In the genomic region with DNA sequence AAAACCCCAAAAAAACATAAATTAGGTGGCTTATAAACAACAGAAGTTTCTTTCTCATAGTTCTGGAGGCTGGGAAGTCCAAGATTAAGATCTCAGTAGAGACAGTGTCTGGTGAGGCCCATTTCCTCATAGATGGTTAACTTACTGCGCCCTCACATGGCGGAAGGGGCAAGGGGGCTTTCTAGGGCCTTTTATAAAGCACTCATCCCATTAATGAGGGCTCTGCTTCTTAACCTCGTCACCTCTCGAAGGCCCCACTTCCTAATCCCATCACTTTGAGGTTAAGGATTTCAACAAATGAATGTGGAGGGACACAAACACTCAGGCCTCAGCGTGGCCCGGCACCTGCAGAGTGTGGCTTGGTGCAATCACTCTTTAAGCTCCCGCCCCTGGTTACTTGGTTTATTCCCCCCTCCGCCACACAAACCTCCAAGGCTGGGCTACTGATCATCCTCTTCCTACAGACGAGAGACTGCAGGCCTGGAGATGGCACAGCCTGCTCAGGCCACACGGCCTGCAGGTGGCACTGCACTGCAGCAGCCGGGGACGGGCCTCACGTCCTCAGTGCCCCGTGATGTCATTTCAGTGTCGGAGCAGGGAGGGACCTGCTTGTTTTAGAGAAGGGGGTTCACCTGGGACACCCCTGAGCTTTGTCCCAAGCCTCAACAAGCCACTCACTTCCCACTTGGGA, we compare ENCODE assay signal across 8 cellular contexts.
DNase-seq lines count a peak whose midpoint lies in the region; ATAC-seq, FAIRE-seq and TF ChIP-seq lines count a peak whose summit lies in the region.
"Not testable (repeated sequence)": the region's sequence is repeated elsewhere in the genome, so short reads cannot be mapped to it uniquely, and the experiment has no call there.

No MANE protein-coding gene starts in this region.

- in situ Hi-C loops in SK-MEL-5 (cut with HindIII; ENCODE audit: low pct_unique_long_range_greater_than_20kb, low sequenced_read_pairs): not testable (repeated sequence)

- H3K27ac ChIP-seq in A549: peak overlapping the region in 1 of 2 experiments; percentile 74; a peak in 3 of 6 replicates
- H3K27ac ChIP-seq in lung (ENCODE audit: low read depth in 1 of 2, low read length in 1 of 2); small intestine (ENCODE audit: low read depth in 1 of 2, low read length in 1 of 2): not testable (repeated sequence)

- H3K4me3 ChIP-seq in A549; GM12865 (ENCODE audit: low read depth, low read length); fibroblast of mammary gland (ENCODE audit: control insufficient read depth, low read depth, low read length); lung; small intestine (ENCODE audit: low read depth in 1 of 2, low read length in 2 of 2): not testable (repeated sequence)

- H3K27me3 ChIP-seq in lung (ENCODE audit: control insufficient read depth, insufficient read depth); small intestine (ENCODE audit: control insufficient read depth in 2 of 2, insufficient read depth in 2 of 2, low read length in 2 of 2): not testable (repeated sequence)

- TF ChIP-seq CTCF in A549 (IDR thresholded peaks at IDR 0.05): peak; percentile 49
- TF ChIP-seq CTCF in GM12865 (IDR thresholded peaks at IDR 0.05; ENCODE audit: insufficient read depth, low read depth, low read length, missing control alignments): peak; percentile 45
- TF ChIP-seq CTCF in fibroblast of mammary gland (conservative IDR thresholded peaks at IDR 0.05; ENCODE audit: control insufficient read depth, insufficient read depth, low read depth, low read length): peak; percentile 42
- peak; percentile 25 for TF ChIP-seq CTCF in lung (IDR thresholded peaks at IDR 0.05; ENCODE audit: control extremely low read depth, extremely low read depth)

- H3K4me3 Mint-ChIP-seq in activated naive CD8-positive, alpha-beta T cell treated with anti-CD3 and anti-CD28 coated beads, Interleukin-2, amount 50 U/mL, for 24 hours: not testable (repeated sequence)

- TF ChIP-seq POLR2A in A549 (IDR thresholded peaks at IDR 0.05; ENCODE audit: low read length): not testable (repeated sequence)

- H3K4me2 ChIP-seq in A549: not testable (repeated sequence)

- 65% methylated on average over 8 of the region's 15 CpGs for WGBS in A549 (ENCODE audit: missing lambda C conversion rate)
- 25 to 28% methylated on average over 12 to 15 of the region's 15 CpGs for WGBS in lung, 2 donors
- WGBS in small intestine, 3 donors: 31 to 34% (median 33%) methylated on average over 12 to 15 of the region's 15 CpGs

- POLR2A ChIA-PET in A549 (lab: Yijun Ruan, JAX): not testable (repeated sequence)

- peak; percentile 36 for FAIRE-seq in A549 (lab: Jason Lieb, UNC)
- not testable (repeated sequence) for FAIRE-seq in small intestine (lab: Jason Lieb, UNC)

- peak; percentile 67 to 76 for TF ChIP-seq RAD21 in A549 (conservative IDR thresholded peaks at IDR 0.05 in 1 of 2, IDR thresholded peaks at IDR 0.05 in 1 of 2)

- H3K9me3 ChIP-seq in A549; lung (ENCODE audit: control insufficient read depth in 2 of 2, insufficient read depth in 1 of 2, low read length in 1 of 2); small intestine (ENCODE audit: control insufficient read depth, low read depth): not testable (repeated sequence)

- peak; percentile 93 to 98 for ATAC-seq in A549
- peak; percentile 77 for ATAC-seq in activated naive CD8-positive, alpha-beta T cell treated with anti-CD3 and anti-CD28 coated beads, Interleukin-2, amount 50 U/mL, for 24 hours
- peak; percentile 73 for ATAC-seq in lung (ENCODE audit: insufficient read depth, low FRiP score)

- not testable (repeated sequence) for H3K36me3 Mint-ChIP-seq in activated naive CD8-positive, alpha-beta T cell treated with anti-CD3 and anti-CD28 coated beads, Interleukin-2, amount 50 U/mL, for 24 hours (ENCODE audit: low read depth)

- CTCF ChIA-PET in A549 (lab: Yijun Ruan, JAX): interaction anchor here (0.7 to 2.5 kb wide), 2 partner anchors 245 to 310 kb away, joined by 3 to 7 read pairs; no protein-coding TSS in a partner anchor

- TF ChIP-seq EP300 in A549 (IDR thresholded peaks at IDR 0.05): not testable (repeated sequence)

- not testable (repeated sequence) for H3K36me3 ChIP-seq in lung (ENCODE audit: control insufficient read depth in 2 of 2, insufficient read depth in 2 of 2, low read length in 2 of 2); small intestine (ENCODE audit: control insufficient read depth in 2 of 2, insufficient read depth in 2 of 2, low read length in 2 of 2)

- not testable (repeated sequence) for H3K9me3 Mint-ChIP-seq in activated naive CD8-positive, alpha-beta T cell treated with anti-CD3 and anti-CD28 coated beads, Interleukin-2, amount 50 U/mL, for 24 hours

- H3K4me1 Mint-ChIP-seq in activated naive CD8-positive, alpha-beta T cell treated with anti-CD3 and anti-CD28 coated beads, Interleukin-2, amount 50 U/mL, for 24 hours: not testable (repeated sequence)

- not testable (repeated sequence) for H3K27ac Mint-ChIP-seq in activated naive CD8-positive, alpha-beta T cell treated with anti-CD3 and anti-CD28 coated beads, Interleukin-2, amount 50 U/mL, for 24 hours

- not testable (repeated sequence) for H3K27me3 Mint-ChIP-seq in activated naive CD8-positive, alpha-beta T cell treated with anti-CD3 and anti-CD28 coated beads, Interleukin-2, amount 50 U/mL, for 24 hours

- H3K4me1 ChIP-seq in A549; lung (ENCODE audit: control insufficient read depth in 2 of 2, insufficient read depth in 2 of 2, low read length in 2 of 2); small intestine (ENCODE audit: control insufficient read depth in 2 of 2, insufficient read depth in 1 of 2, low read depth in 1 of 2, low read length in 1 of 2): not testable (repeated sequence)

- DNase-seq in A549 (ENCODE audit: low read depth in 1 of 2, low spot score in 1 of 2) (peak in 1 of 2 experiments; percentile 77), GM12865 (ENCODE audit: low read depth) (peak; percentile 48), NCI-H146 (lab: John Stamatoyannopoulos, UW) (peak; percentile 20), SK-MEL-5 (ENCODE audit: low read depth, low spot score) (peak; percentile 34), fibroblast of mammary gland (ENCODE audit: low read depth) (peak; percentile 68), small intestine (peak; percentile 80)
- peak; percentile 42 for DNase-seq in activated naive CD8-positive, alpha-beta T cell treated with anti-CD3 and anti-CD28 coated beads, Interleukin-2, amount 50 U/mL, for 24 hours
- not testable (repeated sequence) for DNase-seq in lung (ENCODE audit: low spot score)

TF ChIP-seq in A549, 52 proteins besides CTCF, POLR2A, EP300 and RAD21:
- peak; percentile 71 for TF ChIP-seq SMC3 (IDR thresholded peaks at IDR 0.05)
